17 cellular contexts compared by ENCODE assay signal in the genomic region with DNA sequence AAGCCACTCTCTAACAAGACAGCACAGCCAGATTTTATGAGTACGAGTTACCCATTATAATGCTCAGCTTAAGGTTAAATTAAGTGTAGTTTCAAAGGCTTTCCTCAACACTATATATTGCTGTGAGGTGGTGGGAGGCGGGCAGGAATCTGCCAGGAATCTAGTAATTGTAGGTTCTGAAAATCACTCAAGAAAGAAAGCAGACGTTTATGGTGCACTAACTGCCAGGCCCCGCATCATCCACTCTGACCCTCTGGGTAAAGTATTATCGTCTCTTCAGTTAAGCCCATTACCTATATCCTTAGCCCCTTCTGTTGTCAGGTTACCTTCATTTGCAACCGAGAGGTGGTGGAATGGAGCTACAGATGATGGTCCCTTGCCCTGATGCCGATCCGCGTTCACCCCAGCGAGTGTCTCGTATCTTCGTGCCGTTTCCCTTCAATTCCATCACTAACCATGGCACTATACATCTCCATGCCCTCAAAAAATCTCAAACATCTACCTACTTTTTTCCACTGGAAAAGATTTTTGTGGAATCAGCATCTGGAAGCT. TPM values are rescaled to one million over a fixed set of nuclear protein-coding genes. Genes with fewer than 3 reads are reported as not detected.
DNase-seq lines count a peak whose midpoint lies in the region; ATAC-seq and TF ChIP-seq lines count a peak whose summit lies in the region.
"Had no signal": no experiment of that assay in that cellular context is flagged by ENCODE, and none has a peak within 500 bp of the region (broad histone marks: within the 10 kb centered on the region; RNA-seq: fewer than 3 reads in every experiment).

No MANE protein-coding gene starts in this region.

- peak; percentile 24 for TF ChIP-seq CTCF in endodermal cell (conservative IDR thresholded peaks at IDR 0.05)

- DNase-seq in HAP-1 (ENCODE audit: low spot score in 2 of 2) = peak; percentile 24 to 57
- peak; percentile 31 for DNase-seq in NCI-H69 (lab: John Stamatoyannopoulos, UW)
- no peak for DNase-seq in endodermal cell
- no peak for DNase-seq in activated T-cell treated with anti-CD3 and anti-CD28 coated beads, Interleukin-2, amount 50 U/mL, for 4 hours
- DNase-seq in NCI-H187 treated with DMSO at 0.1 percent for 48 hours (lab: John Stamatoyannopoulos, UW) = no peak
- DNase-seq in erythroblast (lab: John Stamatoyannopoulos, UW) = no peak
- DNase-seq in GDM1 (lab: John Stamatoyannopoulos, UW) = no peak
- DNase-seq: BE2C; Calu3; CD4-positive, alpha-beta T cell; DND-41; NCI-H1417 treated with DMSO at 0.1 percent for 48 hours; NCI-H2029 treated with DMSO at 0.1 percent for 48 hours; NCI-H2171 treated with DMSO at 0.1 percent for 48 hours; NCI-H510A; SHP77 treated with DMSO at 0.1 percent for 48 hours had no signal

- H3K4me1 ChIP-seq in HAP-1 = peaks cover 7% of the 10 kb centered on the region
- peaks cover 2% of the 10 kb centered on the region for H3K4me1 ChIP-seq in endodermal cell (ENCODE audit: control insufficient read depth, insufficient read depth, low read length)
- H3K4me1 ChIP-seq: BE2C had no signal

- ATAC-seq in activated T-cell treated with anti-CD3 and anti-CD28 coated beads, Interleukin-2, amount 50 U/mL, for 4 hours = no peak
- ATAC-seq: SK-N-SH treated with all-trans-retinoic acid at 6 μM for 48 hours had no signal

- no peak for TF ChIP-seq POLR2A in erythroblast (IDR thresholded peaks at IDR 0.05; ENCODE audit: low read length)

- no peaks in the 10 kb centered on the region for H3K27me3 Mint-ChIP-seq in endodermal cell (ENCODE audit: insufficient read depth)
- H3K27me3 Mint-ChIP-seq in activated T-cell treated with anti-CD3 and anti-CD28 coated beads, Interleukin-2, amount 50 U/mL, for 4 hours (ENCODE audit: low read depth) = no peaks in the 10 kb centered on the region
- H3K27me3 Mint-ChIP-seq: CD4-positive, alpha-beta T cell had no signal

- no peak overlapping the region for H3K27ac Mint-ChIP-seq in endodermal cell
- H3K27ac Mint-ChIP-seq: CD4-positive, alpha-beta T cell had no signal

- H3K36me3 ChIP-seq in HAP-1 (replicated peaks) = peaks cover 5% of the 10 kb centered on the region
- peaks cover 11% of the 10 kb centered on the region for H3K36me3 ChIP-seq in endodermal cell (ENCODE audit: control insufficient read depth, insufficient read depth, low read length)

- peaks cover 13% of the 10 kb centered on the region for H3K4me1 Mint-ChIP-seq in endodermal cell
- no peaks in the 10 kb centered on the region for H3K4me1 Mint-ChIP-seq in activated T-cell treated with anti-CD3 and anti-CD28 coated beads, Interleukin-2, amount 50 U/mL, for 4 hours (ENCODE audit: low read depth)

- H3K9ac ChIP-seq in endodermal cell (ENCODE audit: extremely low read depth, low read length, poor library complexity, severe bottlenecking) = no peak overlapping the region

- H3K4me3 Mint-ChIP-seq in endodermal cell = no peak overlapping the region
- no peak overlapping the region for H3K4me3 Mint-ChIP-seq in activated T-cell treated with anti-CD3 and anti-CD28 coated beads, Interleukin-2, amount 50 U/mL, for 4 hours
- H3K4me3 Mint-ChIP-seq: CD4-positive, alpha-beta T cell had no signal

- H3K27me3 ChIP-seq in HAP-1 (ENCODE audit: low read depth) (no peaks in the 10 kb centered on the region), endodermal cell (ENCODE audit: control insufficient read depth, insufficient read depth, low read length, poor library complexity, severe bottlenecking) (no peaks in the 10 kb centered on the region)
- H3K27me3 ChIP-seq: BE2C had no signal

- in situ Hi-C loops in HAP-1 (cut with MboI; ENCODE audit: low sequenced_read_pairs) = no loop called here

- H3K4me3 ChIP-seq in HAP-1 = no peak overlapping the region
- no peak overlapping the region for H3K4me3 ChIP-seq in endodermal cell (ENCODE audit: low read length)

- no peaks in the 10 kb centered on the region for H3K9me3 Mint-ChIP-seq in endodermal cell
- H3K9me3 Mint-ChIP-seq in activated T-cell treated with anti-CD3 and anti-CD28 coated beads, Interleukin-2, amount 50 U/mL, for 4 hours = no peaks in the 10 kb centered on the region
- H3K9me3 Mint-ChIP-seq: CD4-positive, alpha-beta T cell had no signal

- H3K27ac ChIP-seq in endodermal cell (ENCODE audit: low read depth, low read length) = no peak overlapping the region

- H3K9me3 ChIP-seq in HAP-1 (no peaks in the 10 kb centered on the region), endodermal cell (ENCODE audit: control insufficient read depth, low read length) (no peaks in the 10 kb centered on the region)
- H3K9me3 ChIP-seq: BE2C had no signal

- H3K36me3 Mint-ChIP-seq in endodermal cell (ENCODE audit: low read depth) = peaks cover 4% of the 10 kb centered on the region
- H3K36me3 Mint-ChIP-seq in activated T-cell treated with anti-CD3 and anti-CD28 coated beads, Interleukin-2, amount 50 U/mL, for 4 hours (ENCODE audit: insufficient read depth) = peaks cover 5% of the 10 kb centered on the region

- 84 to 97% methylated on average over 9 to 13 of the region's 13 CpGs for WGBS in endodermal cell (ENCODE audit: insufficient coverage in 1 of 2, insufficient read length in 1 of 2), 2 experiments

RNA-seq across cellular contexts. Expression of a gene that starts 12.4 kb away (rescaled TPM):
- total RNA-seq in endodermal cell = 100 to 1,000 TPM; 526 to 626 TPM
- 491 TPM for polyA plus RNA-seq in endodermal cell (2013, experiment 1 of 2)
- 464 TPM for polyA plus RNA-seq in endodermal cell (2013, experiment 2 of 2)
- total RNA-seq in activated T-cell treated with anti-CD3 and anti-CD28 coated beads, Interleukin-2, amount 50 U/mL, for 4 hours = 100 to 1,000 TPM; 313 to 333 (median 321) TPM

RNA-seq across cellular contexts. Expression of a gene that starts 23.1 kb away (rescaled TPM):
- total RNA-seq in endodermal cell = 10 to 100 TPM; 64.7 to 76.1 TPM
- 34.1 TPM for polyA plus RNA-seq in endodermal cell (2013, experiment 1 of 2)
- 33.0 TPM for polyA plus RNA-seq in endodermal cell (2013, experiment 2 of 2)
- total RNA-seq in activated T-cell treated with anti-CD3 and anti-CD28 coated beads, Interleukin-2, amount 50 U/mL, for 4 hours = 10 to 100 TPM; 17.3 to 24.7 (median 22.9) TPM

Comparison
In these comparisons a context has a peak if more than half of its experiments do, and no peak if none do; other contexts are left out.
1. DNase-seq: peak in HAP-1 (2 of 2) and NCI-H69 (single experiment); none in endodermal cell (single experiment), activated T-cell treated with anti-CD3 and anti-CD28 coated beads, Interleukin-2, amount 50 U/mL, for 4 hours (single experiment), NCI-H187 treated with DMSO at 0.1 percent for 48 hours (single experiment), erythroblast (0 of 2) and GDM1 (single experiment).